8 cellular contexts compared by ENCODE assay signal in the genomic region with DNA sequence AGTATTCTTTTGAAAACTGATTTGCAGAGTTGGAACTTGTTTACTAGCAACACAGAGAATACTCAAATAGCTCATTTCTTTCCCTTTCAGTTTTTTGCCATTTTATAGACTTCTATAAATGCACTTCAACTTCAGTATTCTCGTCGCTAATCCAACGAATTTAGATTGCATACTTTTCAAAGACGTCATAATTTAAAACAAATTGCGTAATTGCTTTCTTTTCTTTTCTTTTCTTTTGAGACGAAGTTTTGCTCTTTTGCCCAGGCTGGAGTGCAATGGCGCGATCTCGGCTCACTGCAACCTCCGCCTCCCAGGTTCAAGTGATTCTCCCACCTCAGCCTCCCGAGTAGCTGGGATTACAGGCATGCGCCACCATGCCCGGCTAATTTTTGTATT. TPM values are rescaled to one million over a fixed set of nuclear protein-coding genes. Genes with fewer than 3 reads are reported as not detected.
A peak's percentile ranks its signal among the peaks of the same experiment; 100 is the strongest.
DNase-seq lines count a peak whose midpoint lies in the region; ATAC-seq, FAIRE-seq and TF ChIP-seq lines count a peak whose summit lies in the region.
"Not testable (repeated sequence)": the region's sequence is repeated elsewhere in the genome, so short reads cannot be mapped to it uniquely, and the experiment has no call there.

No MANE protein-coding gene starts in this region.

- not testable (repeated sequence) for FAIRE-seq in astrocyte (lab: Jason Lieb, UNC)

- not testable (repeated sequence) for H3K9me2 ChIP-seq in Karpas-422 (replicated peaks; ENCODE audit: insufficient read depth, low read length)

- not testable (repeated sequence) for H3K4me3 Mint-ChIP-seq in activated B cell treated with CpG ODN at 0.5 μM for 24 hours; astrocyte (ENCODE audit: unreplicated experiment)
- H3K4me3 Mint-ChIP-seq in osteocyte (ENCODE audit: unreplicated experiment), result peak overlapping the region; percentile 24

- peak overlapping the region in 6 of 10 experiments; percentile 68 to 96 (median 90); a peak in 5 of 20 replicates for H3K4me3 ChIP-seq in BLaER1 treated with 17β-estradiol and CSF1 and Interleukin-3, amounts not matched to agents 10 nM and 100 nM
- H3K4me3 ChIP-seq in Karpas-422 (ENCODE audit: low read length) (peak overlapping the region; percentile 90), astrocyte (ENCODE audit: insufficient read depth, low read depth, low read length) (peak overlapping the region; percentile 84), fibroblast of lung (replicated peaks in 1 of 4; ENCODE audit: control extremely low read depth in 1 of 4, insufficient read depth in 1 of 4, low read depth in 3 of 4, low read length in 4 of 4) (peak overlapping the region in 2 of 4 experiments; percentile 61 to 79), lower lobe of right lung (peak overlapping the region; percentile 87), testis (peak overlapping the region; percentile 77 to 96)

- not testable (repeated sequence) for TF ChIP-seq CTCF in activated B cell treated with CpG ODN at 0.5 μM for 24 hours (IDR thresholded peaks at IDR 0.05); astrocyte (IDR thresholded peaks at IDR 0.05; ENCODE audit: insufficient read depth, low read depth, low read length); fibroblast of lung (conservative IDR thresholded peaks at IDR 0.05 in 1 of 2, IDR thresholded peaks at IDR 0.05 in 1 of 2; ENCODE audit: low read depth in 1 of 2, low read length in 2 of 2); lower lobe of right lung (IDR thresholded peaks at IDR 0.05); osteocyte (IDR thresholded peaks at IDR 0.05); testis (IDR thresholded peaks at IDR 0.05)

- H3K36me3 ChIP-seq in BLaER1 treated with 17β-estradiol and CSF1 and Interleukin-3, amounts not matched to agents 10 nM and 100 nM; Karpas-422 (ENCODE audit: insufficient read depth, low read length); astrocyte (ENCODE audit: insufficient read depth, low read length); fibroblast of lung (ENCODE audit: control insufficient read depth, insufficient read depth, low read length); lower lobe of right lung; testis (ENCODE audit: low read depth, missing control alignments): not testable (repeated sequence)

- peak overlapping the region; percentile 72 to 91 (median 80) for H3K4me2 ChIP-seq in BLaER1 treated with 17β-estradiol and CSF1 and Interleukin-3, amounts not matched to agents 10 nM and 100 nM
- H3K4me2 ChIP-seq in Karpas-422 (ENCODE audit: low read depth, low read length, poor library complexity, severe bottlenecking) (peak overlapping the region; percentile 96), astrocyte (ENCODE audit: low read length) (peak overlapping the region; percentile 91), fibroblast of lung (ENCODE audit: extremely low read depth, insufficient read depth, low read length) (peak overlapping the region; percentile 95)

- H3K27me3 ChIP-seq in BLaER1 treated with 17β-estradiol and CSF1 and Interleukin-3, amounts not matched to agents 10 nM and 100 nM; Karpas-422 (ENCODE audit: low read length); astrocyte (ENCODE audit: insufficient read depth, low read length); fibroblast of lung (ENCODE audit: control insufficient read depth, insufficient read depth, low read length); lower lobe of right lung (ENCODE audit: low read depth); testis: not testable (repeated sequence)

- peak overlapping the region; percentile 83 to 98 (median 95); a peak in 17 of 22 replicates for H3K9ac ChIP-seq in BLaER1 treated with 17β-estradiol and CSF1 and Interleukin-3, amounts not matched to agents 10 nM and 100 nM
- H3K9ac ChIP-seq in Karpas-422 (ENCODE audit: low read length), result peak overlapping the region; percentile 83
- peak overlapping the region; percentile 92 for H3K9ac ChIP-seq in astrocyte (ENCODE audit: low read length)
- H3K9ac ChIP-seq in fibroblast of lung (ENCODE audit: insufficient read depth, low read length), result not testable (repeated sequence)

- 49 to 64% methylated on average over 13 of the region's 13 CpGs for WGBS in testis, 2 donors

- POLR2A ChIA-PET in activated B cell treated with CpG ODN at 0.5 μM for 24 hours (lab: Charles Lee), result not testable (repeated sequence)

- DNase-seq in Karpas-422; activated B cell treated with CpG ODN at 0.5 μM for 24 hours; astrocyte (ENCODE audit: low read depth); lower lobe of right lung; osteocyte (ENCODE audit: extremely low spot score, unreplicated experiment); testis: not testable (repeated sequence)
- peak in 1 of 2 donors; percentile 6 for DNase-seq in fibroblast of lung (ENCODE audit: low read depth in 2 of 2)

- H3K79me2 ChIP-seq in Karpas-422 (ENCODE audit: low read length), result peaks cover 22% of the 10 kb centered on the region
- H3K79me2 ChIP-seq in astrocyte (ENCODE audit: insufficient read depth, low read length), result peaks cover 21% of the 10 kb centered on the region
- H3K79me2 ChIP-seq in fibroblast of lung (ENCODE audit: control insufficient read depth, insufficient read depth, low read length), result peaks cover 30% of the 10 kb centered on the region

- peaks cover 16 to 34% (median 32%) of the 10 kb centered on the region in 11 experiments; a peak in 21 of 22 replicates for H4K20me1 ChIP-seq in BLaER1 treated with 17β-estradiol and CSF1 and Interleukin-3, amounts not matched to agents 10 nM and 100 nM
- not testable (repeated sequence) for H4K20me1 ChIP-seq in Karpas-422 (ENCODE audit: insufficient read depth, low read depth, low read length); fibroblast of lung (ENCODE audit: control insufficient read depth, extremely low read depth, insufficient read depth, low read length)
- peaks cover 17% of the 10 kb centered on the region for H4K20me1 ChIP-seq in astrocyte (ENCODE audit: insufficient read depth, low read length)

- CTCF ChIA-PET in activated B cell treated with CpG ODN at 0.5 μM for 24 hours (lab: Charles Lee), result interaction anchor here (0.7 to 1.8 kb wide), 2 partner anchors 129 to 842 kb away, joined by 3 to 5 read pairs; no protein-coding TSS in a partner anchor

- intact Hi-C loops in activated B cell treated with CpG ODN at 0.5 μM for 24 hours (cut with micrococcal nuclease), result loop anchor here (2.0 to 10.0 kb wide), 6 partner anchors 48 to 1829 kb away; partner anchors contain the start of genes ACTR1B, CHST10 and PDCL3
- intact Hi-C loops in lower lobe of right lung (cut with DNase I); testis (cut with DNase I; ENCODE audit: low total_unique reads): not testable (repeated sequence)

- H3K9me3 Mint-ChIP-seq in activated B cell treated with CpG ODN at 0.5 μM for 24 hours; astrocyte (ENCODE audit: unreplicated experiment); osteocyte (ENCODE audit: unreplicated experiment): not testable (repeated sequence)

- H3K27ac Mint-ChIP-seq in activated B cell treated with CpG ODN at 0.5 μM for 24 hours, result peak overlapping the region; percentile 30
- not testable (repeated sequence) for H3K27ac Mint-ChIP-seq in astrocyte (ENCODE audit: unreplicated experiment); osteocyte (ENCODE audit: unreplicated experiment)

- H3K27ac ChIP-seq in BLaER1 treated with 17β-estradiol and CSF1 and Interleukin-3, amounts not matched to agents 10 nM and 100 nM, result peak overlapping the region in 1 of 11 experiments; percentile 95; a peak in 1 of 22 replicates
- not testable (repeated sequence) for H3K27ac ChIP-seq in Karpas-422 (ENCODE audit: low read length); astrocyte (ENCODE audit: low read depth, low read length); fibroblast of lung (ENCODE audit: insufficient read depth, low read length)
- H3K27ac ChIP-seq in lower lobe of right lung (peak overlapping the region; percentile 95), testis (peak overlapping the region; percentile 88 to 99)

- not testable (repeated sequence) for H3K27me3 Mint-ChIP-seq in activated B cell treated with CpG ODN at 0.5 μM for 24 hours; osteocyte (ENCODE audit: unreplicated experiment)
- H3K27me3 Mint-ChIP-seq in astrocyte (ENCODE audit: low read depth, unreplicated experiment), result peaks cover 15% of the 10 kb centered on the region

- H3K9me3 ChIP-seq in BLaER1 treated with 17β-estradiol and CSF1 and Interleukin-3, amounts not matched to agents 10 nM and 100 nM (replicated peaks in 1 of 11); Karpas-422 (ENCODE audit: low read length); astrocyte (ENCODE audit: insufficient read depth, low read depth, low read length); fibroblast of lung (ENCODE audit: control insufficient read depth, insufficient read depth, low read depth, low read length); lower lobe of right lung; testis: not testable (repeated sequence)

- not testable (repeated sequence) for TF ChIP-seq POLR2A in testis (IDR thresholded peaks at IDR 0.05)

- peaks cover 29% of the 10 kb centered on the region for H3K4me1 Mint-ChIP-seq in activated B cell treated with CpG ODN at 0.5 μM for 24 hours
- peaks cover 14% of the 10 kb centered on the region for H3K4me1 Mint-ChIP-seq in astrocyte (ENCODE audit: low read depth, unreplicated experiment)
- H3K4me1 Mint-ChIP-seq in osteocyte (ENCODE audit: unreplicated experiment), result peaks cover 17% of the 10 kb centered on the region

- H3K4me1 ChIP-seq in BLaER1 treated with 17β-estradiol and CSF1 and Interleukin-3, amounts not matched to agents 10 nM and 100 nM, result peaks cover 20 to 37% (median 32%) of the 10 kb centered on the region in 10 experiments
- H3K4me1 ChIP-seq in Karpas-422 (ENCODE audit: low read length), result peaks cover 21% of the 10 kb centered on the region
- H3K4me1 ChIP-seq in astrocyte (ENCODE audit: insufficient read depth, low read length), result peaks cover 13% of the 10 kb centered on the region
- not testable (repeated sequence) for H3K4me1 ChIP-seq in fibroblast of lung (ENCODE audit: control insufficient read depth, extremely low read depth, insufficient read depth, low read length)
- H3K4me1 ChIP-seq in lower lobe of right lung, result peaks cover 28% of the 10 kb centered on the region
- H3K4me1 ChIP-seq in testis, result peaks cover 11% of the 10 kb centered on the region

- H3K36me3 Mint-ChIP-seq in activated B cell treated with CpG ODN at 0.5 μM for 24 hours (ENCODE audit: low read depth); astrocyte (ENCODE audit: low read depth, unreplicated experiment); osteocyte (ENCODE audit: unreplicated experiment): not testable (repeated sequence)

- H2AFZ ChIP-seq in Karpas-422 (ENCODE audit: low read length), result peak overlapping the region; percentile 99
- peak overlapping the region; percentile 96 for H2AFZ ChIP-seq in astrocyte (ENCODE audit: low read depth, low read length)
- peak overlapping the region; percentile 99 for H2AFZ ChIP-seq in fibroblast of lung (ENCODE audit: low read length)

- ATAC-seq in activated B cell treated with CpG ODN at 0.5 μM for 24 hours (ENCODE audit: low read depth); lower lobe of right lung: not testable (repeated sequence)

RNA-seq across cellular contexts. Expression of gene REV1, which starts 1.2 kb away (rescaled TPM):
- 38.9 and 96.3 TPM in 2 replicates for total RNA-seq in Karpas-422 (2014; rRNA removed; shearing (Covaris generic); ENCODE audit: low replicate concordance)
- total RNA-seq in activated B cell treated with CpG ODN at 0.5 μM for 24 hours, result 44.5 and 52.1 TPM in 2 replicates
- 24.4 and 26.1 TPM in 2 replicates for total RNA-seq in astrocyte
- total RNA-seq in fibroblast of lung, result 32.1 and 39.3 TPM in 2 replicates
- polyA plus RNA-seq in fibroblast of lung, result 13.9 and 19.3 TPM in 2 replicates
- 11.5 and 12.8 TPM in 2 replicates for polyA plus RNA-seq in fibroblast of lung (2012)
- polyA minus RNA-seq in fibroblast of lung (ENCODE audit: low replicate concordance), result 4.9 and 16.9 TPM in 2 replicates
- total RNA-seq in lower lobe of right lung, result 50.7 TPM
- 32.5 and 33.0 TPM in 2 replicates for total RNA-seq in osteocyte
- total RNA-seq in testis, result 10 to 100 TPM; 73.5 to 79.5 TPM
- polyA plus RNA-seq in testis (ENCODE audit: insufficient read depth, low read depth, low replicate concordance), result 34.9 TPM
